ENCODE assay signal across 25 cellular contexts in the genomic region with DNA sequence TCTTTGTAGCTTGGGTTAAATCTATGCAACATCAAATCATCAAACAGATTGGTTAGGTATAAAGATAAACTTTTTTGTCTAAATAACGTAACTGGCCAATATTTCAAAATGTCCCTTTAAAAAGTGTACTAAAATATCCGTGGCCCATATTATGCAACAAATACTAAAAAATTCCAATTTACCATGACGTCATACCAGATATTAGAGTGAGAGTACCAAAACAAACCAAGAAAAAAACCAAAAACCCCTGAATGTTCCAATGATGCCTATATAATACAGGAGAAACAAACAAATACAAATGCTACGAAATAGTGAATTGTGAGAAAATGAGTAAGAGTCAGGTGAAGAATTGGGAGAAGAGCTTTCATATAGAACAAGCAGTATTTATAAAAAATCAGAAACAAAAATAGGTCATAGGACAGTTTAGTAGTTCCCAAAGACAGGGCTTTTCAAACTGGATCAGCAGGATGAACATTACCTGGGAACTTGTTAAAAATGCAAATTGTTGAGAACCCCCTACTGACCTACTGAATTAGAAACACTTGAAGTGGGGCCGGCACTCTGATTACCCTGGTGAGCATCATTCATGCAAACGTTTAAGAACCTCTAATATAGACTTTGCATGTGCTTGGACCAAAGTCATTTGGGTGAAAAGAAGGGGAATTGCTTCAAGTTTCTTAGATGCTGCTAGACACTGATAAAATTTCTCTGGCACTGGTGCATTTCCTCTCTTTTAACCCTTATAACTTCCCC.
"Had no signal": no experiment of that assay in that cellular context is flagged by ENCODE, and none has a peak within 500 bp of the region (broad histone marks: within the 10 kb centered on the region; RNA-seq: fewer than 3 reads in every experiment).

No MANE protein-coding gene starts in this region.

- H3K27ac Mint-ChIP-seq: activated CD8-positive, alpha-beta T cell treated with anti-CD3 and anti-CD28 coated beads, Interleukin-2, amount 10 ng/mL, durations not matched to agents 7 days and 5 days; activated naive CD8-positive, alpha-beta T cell treated with anti-CD3 and anti-CD28 coated beads, Interleukin-2, amount 10 ng/mL, durations not matched to agents 7 days and 5 days; T-cell had no signal

- H3K27me3 Mint-ChIP-seq: activated naive CD8-positive, alpha-beta T cell treated with anti-CD3 and anti-CD28 coated beads, Interleukin-2, amount 10 ng/mL, durations not matched to agents 7 days and 5 days; T-cell had no signal

- H3K9me3 ChIP-seq: adrenal gland had no signal

- H3K4me1 ChIP-seq: adrenal gland had no signal

- H3K36me3 Mint-ChIP-seq: activated naive CD8-positive, alpha-beta T cell treated with anti-CD3 and anti-CD28 coated beads, Interleukin-2, amount 10 ng/mL, durations not matched to agents 7 days and 5 days; T-cell had no signal

- ATAC-seq: activated CD8-positive, alpha-beta T cell treated with anti-CD3 and anti-CD28 coated beads, Interleukin-2, amount 10 ng/mL, durations not matched to agents 7 days and 5 days; T-cell had no signal

- H3K27ac ChIP-seq: adrenal gland, PC-9 had no signal

- H3K4me1 Mint-ChIP-seq: activated naive CD8-positive, alpha-beta T cell treated with anti-CD3 and anti-CD28 coated beads, Interleukin-2, amount 10 ng/mL, durations not matched to agents 7 days and 5 days; T-cell had no signal

- H3K4me3 Mint-ChIP-seq: activated CD8-positive, alpha-beta T cell treated with anti-CD3 and anti-CD28 coated beads, Interleukin-2, amount 10 ng/mL, durations not matched to agents 7 days and 5 days; activated naive CD8-positive, alpha-beta T cell treated with anti-CD3 and anti-CD28 coated beads, Interleukin-2, amount 10 ng/mL, durations not matched to agents 7 days and 5 days; T-cell had no signal

- H3K36me3 ChIP-seq: adrenal gland had no signal

- H3K27me3 ChIP-seq: adrenal gland had no signal

- DNase-seq: activated CD4-positive, alpha-beta T cell treated with anti-CD3 and anti-CD28 coated beads for 48 hours; activated CD4-positive, alpha-beta T cell treated with anti-CD3 and anti-CD28 coated beads, Interleukin-2, amount 50 U/mL, for 4 hours; activated CD4-positive, CD25-positive, alpha-beta regulatory T cell treated with anti-CD3 and anti-CD28 coated beads, Interleukin-2, amount 50 U/mL, for 72 hours; activated CD8-positive, alpha-beta memory T cell treated with anti-CD3 and anti-CD28 coated beads, Interleukin-2, amount 50 U/mL, for 48 hours; activated CD8-positive, alpha-beta T cell treated with anti-CD3 and anti-CD28 coated beads, Interleukin-2, amount 10 ng/mL, durations not matched to agents 7 days and 5 days; activated naive CD4-positive, alpha-beta T cell treated with anti-CD3 and anti-CD28 coated beads, Interleukin-2, amount 50 U/mL, for 16 hours; activated naive CD8-positive, alpha-beta T cell treated with anti-CD3 and anti-CD28 coated beads, Interleukin-2, amount 10 ng/mL, durations not matched to agents 7 days and 5 days; activated T-cell treated with anti-CD3 and anti-CD28 coated beads, Interleukin-2, amount 50 U/mL, for 1 hour; adrenal gland; anterior cingulate cortex; cerebellar nuclear complex; Kasumi-1; KBM-7; NCI-H1105 treated with DMSO at 0.1 percent for 48 hours; NCI-H1436 treated with DMSO at 0.1 percent for 48 hours; NCI-H187; NCI-H2081; NCI-H510A treated with DMSO at 0.1 percent for 48 hours; NCI-H69; NK-92 treated with Interleukin-12 subunit alpha and Interleukin-12 subunit beta, amount 100 ng/mL, for 24 hours; PC-9; SHP77 treated with DMSO at 0.1 percent for 48 hours; T-cell; T-helper 2 cell; T1000 had no signal

- H3K4me3 ChIP-seq: adrenal gland, PC-9 had no signal
